13 cellular contexts compared by ENCODE assay signal in the genomic region with DNA sequence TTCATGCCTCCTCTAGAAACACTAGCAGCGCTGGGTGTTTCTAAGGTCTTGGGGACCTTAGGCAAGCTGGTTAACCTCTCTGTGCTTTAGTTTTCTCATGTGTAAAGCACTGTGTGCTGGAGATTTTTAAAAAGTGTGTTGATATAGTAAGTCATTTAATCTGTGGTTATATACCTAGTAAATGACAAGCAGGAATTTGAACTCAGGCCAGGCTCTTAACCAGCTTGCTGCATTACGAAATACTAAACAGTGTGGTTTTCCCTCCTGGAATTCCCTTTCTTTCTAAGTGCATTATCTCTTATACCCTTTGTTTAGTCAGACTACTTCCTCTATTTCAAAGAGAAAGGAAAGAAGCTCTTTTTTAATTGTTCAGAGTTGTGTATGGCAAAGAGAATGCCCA. TPM values are rescaled to one million over a fixed set of nuclear protein-coding genes. Genes with fewer than 3 reads are reported as not detected.
A peak's percentile ranks its signal among the peaks of the same experiment; 100 is the strongest.
DNase-seq lines count a peak whose midpoint lies in the region; TF ChIP-seq lines count a peak whose summit lies in the region.
"Had no signal": no experiment of that assay in that cellular context is flagged by ENCODE, and none has a peak within 500 bp of the region (broad histone marks: within the 10 kb centered on the region; RNA-seq: fewer than 3 reads in every experiment).

No MANE protein-coding gene starts in this region.

- peaks cover 4% of the 10 kb centered on the region for H3K4me1 ChIP-seq in mesenchymal stem cell (ENCODE audit: control insufficient read depth, insufficient read depth, low read depth, low read length)
- H3K4me1 ChIP-seq in tibial artery = peaks cover 0 to 66% (median 32%) of the 10 kb centered on the region in 4 donors

- H2BK120ac ChIP-seq in mesenchymal stem cell (ENCODE audit: low read depth, low read length) = no peak overlapping the region

- peak overlapping the region; percentile 36 for H2AK5ac ChIP-seq in mesenchymal stem cell (ENCODE audit: low read length, severe bottlenecking)

- H3K36me3 ChIP-seq in MG63 = no peaks in the 10 kb centered on the region
- H3K36me3 ChIP-seq in mesenchymal stem cell (ENCODE audit: control insufficient read depth in 1 of 2, insufficient read depth in 2 of 2, low read depth in 1 of 2, low read length in 2 of 2) = no peaks in the 10 kb centered on the region
- H3K36me3 ChIP-seq in tibial artery = no peaks in the 10 kb centered on the region
- H3K36me3 ChIP-seq: gastroesophageal sphincter had no signal

- H3K14ac ChIP-seq in mesenchymal stem cell (ENCODE audit: low read length in 2 of 2) = no peak overlapping the region

- H4K8ac ChIP-seq in mesenchymal stem cell (ENCODE audit: low read length) = no peak overlapping the region

- H3K23ac ChIP-seq in mesenchymal stem cell (ENCODE audit: low read length in 2 of 2) = no peak overlapping the region

- peak overlapping the region; percentile 61 for H3K27ac ChIP-seq in cingulate gyrus (ENCODE audit: low read depth, low read length)
- no peak overlapping the region for H3K27ac ChIP-seq in mesenchymal stem cell (ENCODE audit: low read length, poor library complexity, severe bottlenecking)
- H3K27ac ChIP-seq in tibial artery = no peak overlapping the region
- H3K27ac ChIP-seq: gastroesophageal sphincter had no signal

- peaks cover 24% of the 10 kb centered on the region for H3K79me1 ChIP-seq in mesenchymal stem cell (replicated peaks; ENCODE audit: low read length, poor library complexity, severe bottlenecking)

- DNase-seq in AG20443 (ENCODE audit: low spot score) = peak; percentile 25
- DNase-seq in MG63 = peak; percentile 15
- DNase-seq in mesenchymal stem cell = peak; percentile 91
- DNase-seq in RKO (ENCODE audit: low spot score) = no peak
- no peak for DNase-seq in mesenteric fat pad (ENCODE audit: low spot score)
- DNase-seq in tibial artery = no peak
- no peak for DNase-seq in occipital lobe (lab: John Stamatoyannopoulos, UW)
- DNase-seq: activated naive CD4-positive, alpha-beta T cell treated with anti-CD3 and anti-CD28 coated beads, Interleukin-2, amount 50 U/mL, for 16 hours; DMS 273 treated with DMSO at 0.1 percent for 48 hours; H9; NCI-H510A had no signal

- no peak overlapping the region for H2BK12ac ChIP-seq in mesenchymal stem cell (ENCODE audit: low read length in 2 of 2)

- peak overlapping the region in 1 of 2 experiments; percentile 8 for H3K18ac ChIP-seq in mesenchymal stem cell (ENCODE audit: low read depth in 1 of 2, low read length in 2 of 2)

- H3K27me3 ChIP-seq in MG63 (no peaks in the 10 kb centered on the region), mesenchymal stem cell (ENCODE audit: control insufficient read depth in 1 of 2, insufficient read depth in 1 of 2, low read length in 2 of 2) (no peaks in the 10 kb centered on the region), tibial artery (no peaks in the 10 kb centered on the region)
- H3K27me3 ChIP-seq: gastroesophageal sphincter had no signal

- no peak overlapping the region for H3K4me2 ChIP-seq in mesenchymal stem cell (ENCODE audit: low read length, poor library complexity, severe bottlenecking)

- no peak overlapping the region for H2AFZ ChIP-seq in mesenchymal stem cell (ENCODE audit: low read depth, low read length)

- no peak for TF ChIP-seq CTCF in tibial artery (IDR thresholded peaks at IDR 0.05)

- H4K91ac ChIP-seq in mesenchymal stem cell (ENCODE audit: low read length) = no peak overlapping the region

- intact Hi-C loops in tibial artery (cut with DNase I; ENCODE audit: low total_unique reads) = no loop called here

- H3K9me3 ChIP-seq in MG63 (no peaks in the 10 kb centered on the region), mesenchymal stem cell (ENCODE audit: control insufficient read depth, low read length) (no peaks in the 10 kb centered on the region), tibial artery (no peaks in the 10 kb centered on the region)
- H3K9me3 ChIP-seq: gastroesophageal sphincter had no signal

- no peak overlapping the region for H3K4ac ChIP-seq in mesenchymal stem cell (ENCODE audit: low read depth in 1 of 2, low read length in 2 of 2)

- no peak overlapping the region for H2BK5ac ChIP-seq in mesenchymal stem cell (ENCODE audit: low read depth, low read length, poor library complexity, severe bottlenecking)

- 90% methylated on average over 1 of the region's 2 CpGs for WGBS in mesenchymal stem cell

- H3K4me3 ChIP-seq in MG63 = no peak overlapping the region
- no peak overlapping the region for H3K4me3 ChIP-seq in mesenchymal stem cell (ENCODE audit: insufficient read depth in 1 of 2, low read depth in 1 of 2, low read length in 2 of 2)
- no peak overlapping the region for H3K4me3 ChIP-seq in tibial artery
- H3K4me3 ChIP-seq: gastroesophageal sphincter had no signal

- H3K9ac ChIP-seq in mesenchymal stem cell (ENCODE audit: low read length) = peak overlapping the region; percentile 42

- H2BK15ac ChIP-seq in mesenchymal stem cell (ENCODE audit: low read depth, poor library complexity, severe bottlenecking) = no peak overlapping the region

RNA-seq across cellular contexts. Expression of a gene that starts 26.5 kb away (rescaled TPM):
- 0.74 and 2.2 TPM in 2 replicates for total RNA-seq in MG63 (2014; rRNA removed; shearing (Covaris generic); ENCODE audit: low replicate concordance)
- 90.4 TPM for polyA plus RNA-seq in mesenchymal stem cell (2013, experiment 1 of 2)
- 85.2 TPM for polyA plus RNA-seq in mesenchymal stem cell (2013, experiment 2 of 2)
- 12.7 TPM for total RNA-seq in mesenteric fat pad
- 219 TPM for total RNA-seq in occipital lobe

Comparison
In these comparisons a context has a peak if more than half of its experiments do, and no peak if none do; other contexts are left out.
1. DNase-seq: peak in AG20443 (single experiment), MG63 (single experiment) and mesenchymal stem cell (single experiment); none in RKO (single experiment), mesenteric fat pad (single experiment), tibial artery (0 of 2) and occipital lobe (single experiment).
2. RNA of a gene that starts 26.5 kb away (total RNA-seq): 219 TPM in occipital lobe (single experiment); 12.7 TPM in mesenteric fat pad (single experiment) and 0.74 to 2.2 TPM in MG63; every median in the first group is over 10 times any median in the second.